In the genomic region with DNA sequence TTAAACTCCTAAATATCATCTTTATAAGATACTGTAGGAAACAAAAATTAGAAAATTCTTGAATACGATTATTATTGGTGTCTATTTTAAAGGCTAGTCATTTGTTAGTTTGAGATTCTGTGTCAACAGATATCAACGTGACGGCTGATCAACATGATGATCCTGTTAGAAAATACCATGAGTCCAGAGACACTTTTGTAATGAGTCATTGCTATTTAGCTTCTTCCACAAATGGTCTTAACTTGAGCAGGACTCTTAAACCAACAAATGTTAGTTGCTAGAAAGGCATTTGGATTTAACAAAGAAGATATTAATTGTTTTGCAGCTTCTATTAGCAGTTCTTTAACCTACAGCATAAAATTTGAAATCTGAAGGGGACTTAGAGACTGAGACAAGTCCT, we compare ENCODE assay signal across 13 cellular contexts.
DNase-seq lines count a peak whose midpoint lies in the region; TF ChIP-seq lines count a peak whose summit lies in the region.
"Had no signal": no experiment of that assay in that cellular context is flagged by ENCODE, and none has a peak within 500 bp of the region (broad histone marks: within the 10 kb centered on the region; RNA-seq: fewer than 3 reads in every experiment).

No MANE protein-coding gene starts in this region.

- H3K9ac ChIP-seq in skeletal muscle tissue (ENCODE audit: low read depth in 1 of 3, low read length in 3 of 3) = peak overlapping the region in 2 of 3 donors; percentile 51 to 62

- H3K9me3 ChIP-seq in skeletal muscle tissue (ENCODE audit: control insufficient read depth in 3 of 3, low read length in 3 of 3) = no peaks in the 10 kb centered on the region
- H3K9me3 ChIP-seq: left lung had no signal

- no peaks in the 10 kb centered on the region for H3K27me3 ChIP-seq in skeletal muscle tissue (ENCODE audit: control insufficient read depth in 3 of 3, insufficient read depth in 3 of 3, low read length in 3 of 3)
- H3K27me3 ChIP-seq: left lung had no signal

- H3K4me3 ChIP-seq in foreskin fibroblast (ENCODE audit: low read depth in 1 of 2, low read length in 2 of 2) (no peak overlapping the region), skeletal muscle tissue (ENCODE audit: low read length in 3 of 3) (no peak overlapping the region)
- H3K4me3 ChIP-seq: left lung had no signal

- no peaks in the 10 kb centered on the region for H3K36me3 ChIP-seq in skeletal muscle tissue (ENCODE audit: control insufficient read depth in 3 of 3, insufficient read depth in 3 of 3, low read length in 3 of 3)
- H3K36me3 ChIP-seq: left lung had no signal

- peak overlapping the region; percentile 98 for H3K27ac ChIP-seq in skeletal muscle tissue (ENCODE audit: low read depth, low read length)
- H3K27ac ChIP-seq: 22Rv1, left lung had no signal

- no peak for TF ChIP-seq CTCF in foreskin fibroblast (IDR thresholded peaks at IDR 0.05; ENCODE audit: low read depth, low read length)

- peak; percentile 41 for DNase-seq in SIG-M5 treated with dmso at 0.1 percent for 504 hours (lab: John Stamatoyannopoulos, UW; ENCODE audit: unreplicated experiment)
- DNase-seq in SIG-M5 (lab: John Stamatoyannopoulos, UW) = no peak
- peak; percentile 18 to 56 for DNase-seq in SW 1271 (lab: John Stamatoyannopoulos, UW)
- DNase-seq in foreskin fibroblast = peak; percentile 75 to 81
- DNase-seq in activated CD4-positive, alpha-beta T cell treated with anti-CD3 and anti-CD28 coated beads, Interleukin-2, amount 50 U/mL, for 48 hours = no peak
- no peak for DNase-seq in C1 segment of cervical spinal cord (lab: John Stamatoyannopoulos, UW)
- no peak for DNase-seq in NAMALWA (ENCODE audit: low spot score)
- DNase-seq: activated CD8-positive, alpha-beta memory T cell treated with anti-CD3 and anti-CD28 coated beads for 24 hours; left lung; NCI-H526; T-helper 17 cell had no signal

- H3K4me1 ChIP-seq in skeletal muscle tissue (ENCODE audit: control insufficient read depth in 3 of 3, insufficient read depth in 3 of 3, low read length in 3 of 3) = peaks cover 22 to 33% (median 28%) of the 10 kb centered on the region in 3 donors

Comparison
In these comparisons a context has a peak if more than half of its experiments do, and no peak if none do; other contexts are left out.
1. DNase-seq: peak in SIG-M5 treated with dmso at 0.1 percent for 504 hours (single experiment), SW 1271 (2 of 2) and foreskin fibroblast (2 of 2); none in SIG-M5 (single experiment), activated CD4-positive, alpha-beta T cell treated with anti-CD3 and anti-CD28 coated beads, Interleukin-2, amount 50 U/mL, for 48 hours (0 of 2), C1 segment of cervical spinal cord (0 of 14) and NAMALWA (single experiment).